In genomic region chr9:14654932-14655331, GRCh38 we compare ENCODE assay signal across 23 cellular contexts. TPM values are rescaled to one million over a fixed set of nuclear protein-coding genes. Genes with fewer than 3 reads are reported as not detected.
DNase-seq lines count a peak whose midpoint lies in the region; ATAC-seq, FAIRE-seq and TF ChIP-seq lines count a peak whose summit lies in the region.
"Had no signal": no experiment of that assay in that cellular context is flagged by ENCODE, and none has a peak within 500 bp of the region (broad histone marks: within the 10 kb centered on the region; RNA-seq: fewer than 3 reads in every experiment).

No MANE protein-coding gene starts in this region.

- intact Hi-C loops in stomach (cut with DNase I; ENCODE audit: low total_unique reads): no loop called here

- no peaks in the 10 kb centered on the region for H3K4me1 ChIP-seq in upper lobe of left lung
- no peaks in the 10 kb centered on the region for H3K4me1 ChIP-seq in stomach
- H3K4me1 ChIP-seq: body of pancreas, tibial nerve had no signal

- ATAC-seq in WTC11 (no peak), upper lobe of left lung (ENCODE audit: low FRiP score in 2 of 2) (no peak)
- ATAC-seq: body of pancreas, esophagus mucosa, GM23338, mucosa of descending colon, PC-3 had no signal

- no peak for TF ChIP-seq CTCF in WTC11 (IDR thresholded peaks at IDR 0.05)
- TF ChIP-seq CTCF in fibroblast of the aortic adventitia (IDR thresholded peaks at IDR 0.05; ENCODE audit: insufficient read depth, low read length): no peak
- no peak for TF ChIP-seq CTCF in upper lobe of left lung (IDR thresholded peaks at IDR 0.05)
- TF ChIP-seq CTCF in stomach (IDR thresholded peaks at IDR 0.05): no peak

- H3K27ac Mint-ChIP-seq in WTC11: no peak overlapping the region
- H3K27ac Mint-ChIP-seq: activated CD4-positive, alpha-beta memory T cell treated with anti-CD3 and anti-CD28 coated beads, Interleukin-2, amount 10 ng/mL, durations not matched to agents 7 days and 5 days; CD4-positive, alpha-beta T cell; GM23338 had no signal

- H3K27ac ChIP-seq in upper lobe of left lung: no peak overlapping the region
- H3K27ac ChIP-seq in stomach: no peak overlapping the region
- H3K27ac ChIP-seq: body of pancreas, sigmoid colon, tibial nerve had no signal

- peak; percentile 27 for FAIRE-seq in GM12892 (lab: Jason Lieb, UNC)

- peaks cover 29% of the 10 kb centered on the region for H3K9me3 Mint-ChIP-seq in WTC11

- H3K4me3 ChIP-seq in fibroblast of the aortic adventitia (ENCODE audit: low read depth, low read length) (no peak overlapping the region), upper lobe of left lung (no peak overlapping the region), stomach (no peak overlapping the region)
- H3K4me3 ChIP-seq: body of pancreas, GM23338, mucosa of descending colon, sigmoid colon, tibial nerve had no signal

- peaks cover 5% of the 10 kb centered on the region; the same call in 1 of the 2 replicates for H3K4me1 Mint-ChIP-seq in WTC11
- H3K4me1 Mint-ChIP-seq: activated CD4-positive, alpha-beta memory T cell treated with anti-CD3 and anti-CD28 coated beads, Interleukin-2, amount 10 ng/mL, durations not matched to agents 7 days and 5 days had no signal

- H3K27me3 ChIP-seq in upper lobe of left lung (no peaks in the 10 kb centered on the region), stomach (no peaks in the 10 kb centered on the region)
- H3K27me3 ChIP-seq: body of pancreas, sigmoid colon, tibial nerve had no signal

- TF ChIP-seq EP300 in upper lobe of left lung (IDR thresholded peaks at IDR 0.05) (no peak), stomach (IDR thresholded peaks at IDR 0.05) (no peak)

- CTCF ChIA-PET in WTC11 (lab: Charles Lee): no interaction called here

- 93 to 100% methylated on average over 1 of the region's 1 CpG for WGBS in upper lobe of left lung, 2 donors
- WGBS in stomach, 5 donors: 78 to 96% (median 85%) methylated on average over 1 of the region's 1 CpG

- H3K4me3 Mint-ChIP-seq in WTC11: no peak overlapping the region
- H3K4me3 Mint-ChIP-seq: activated CD4-positive, alpha-beta memory T cell treated with anti-CD3 and anti-CD28 coated beads, Interleukin-2, amount 10 ng/mL, durations not matched to agents 7 days and 5 days; CD4-positive, alpha-beta T cell; GM23338 had no signal

- DNase-seq in GM12892 (ENCODE audit: insufficient read length) (no peak), M059J (ENCODE audit: low read depth) (peak; percentile 11), WTC11 (ENCODE audit: low spot score) (no peak), fibroblast of the aortic adventitia (ENCODE audit: low read depth) (peak; percentile 10), upper lobe of left lung (no peak), stomach (no peak), hypothalamus (lab: John Stamatoyannopoulos, UW) (no peak)
- DNase-seq: activated CD4-positive, alpha-beta memory T cell treated with anti-CD3 and anti-CD28 coated beads, Interleukin-2, amount 10 ng/mL, durations not matched to agents 7 days and 5 days; body of pancreas; CD4-positive, alpha-beta T cell; effector memory CD4-positive, alpha-beta T cell; KBM-7; mucosa of descending colon; NCI-H187; NCI-H345; NCI-H82; PC-3; Right ventricle myocardium superior; sigmoid colon; T-helper 9 cell had no signal

- peaks cover 3 to 17% (median 12%) of the 10 kb centered on the region in 4 donors for H3K9me3 ChIP-seq in upper lobe of left lung
- peaks cover 7 to 19% (median 11%) of the 10 kb centered on the region in 4 donors for H3K9me3 ChIP-seq in stomach
- H3K9me3 ChIP-seq: body of pancreas had no signal

- H3K36me3 Mint-ChIP-seq in WTC11: peaks cover 49% of the 10 kb centered on the region

- TF ChIP-seq POLR2A in GM12892 (IDR thresholded peaks at IDR 0.05; ENCODE audit: low read depth, low read length) (no peak), upper lobe of left lung (IDR thresholded peaks at IDR 0.05) (no peak), stomach (IDR thresholded peaks at IDR 0.05) (no peak)

- H3K36me3 ChIP-seq in upper lobe of left lung: peaks cover 0 to 20% (median 2%) of the 10 kb centered on the region in 4 donors
- peaks cover 0 to 26% (median 23%) of the 10 kb centered on the region in 4 donors for H3K36me3 ChIP-seq in stomach

- H3K27me3 Mint-ChIP-seq in WTC11 (ENCODE audit: low read depth): no peaks in the 10 kb centered on the region
- H3K27me3 Mint-ChIP-seq: activated CD4-positive, alpha-beta memory T cell treated with anti-CD3 and anti-CD28 coated beads, Interleukin-2, amount 10 ng/mL, durations not matched to agents 7 days and 5 days; CD4-positive, alpha-beta T cell had no signal

- POLR2A ChIA-PET in WTC11 (lab: Charles Lee): no interaction called here

TF ChIP-seq in WTC11, 78 proteins besides CTCF, POLR2A, EP300 and RAD21:
- no peak for TF ChIP-seq ATF3 (CRISPR knock-in tag; conservative IDR thresholded peaks at IDR 0.05)
- TF ChIP-seq ZNF317 (CRISPR knock-in tag; IDR thresholded peaks at IDR 0.05; ENCODE audit: borderline replicate concordance, low read depth): peak; percentile 99
- no peak for TF ChIP-seq NR1H2 (CRISPR knock-in tag; IDR thresholded peaks at IDR 0.05)
- TF ChIP-seq GABPB1 (CRISPR knock-in tag; IDR thresholded peaks at IDR 0.05): no peak
- TF ChIP-seq MAX (CRISPR knock-in tag; IDR thresholded peaks at IDR 0.05): no peak

RNA-seq across cellular contexts. Expression of gene ZDHHC21, which starts 38.3 kb away (rescaled TPM):
- 8.8 TPM for polyA plus RNA-seq in GM12892 (2012; ENCODE audit: missing spikeins)
- total RNA-seq in M059J (2014; rRNA removed; shearing (Covaris generic)): 7.0 and 9.3 TPM in 2 replicates
- total RNA-seq in WTC11 (2021) (6.0 to 7.3 TPM (median 6.7 TPM) in 3 replicates), fibroblast of the aortic adventitia (ENCODE audit: low replicate concordance) (11.8 and 21.3 TPM in 2 replicates), upper lobe of left lung (10 to 100 TPM in 5 of 6 donors, 1 to 10 TPM in 1; 6.5 to 46.5 (median 21.1) TPM), stomach (10 to 100 TPM in 2 of 5 donors, 1 to 10 TPM in 3; 4.1 to 33.4 (median 7.0) TPM)
- 1 to 10 TPM; 1.2 to 3.3 (median 1.9) TPM for polyA plus RNA-seq in stomach

Comparison
In these comparisons a context has a peak if more than half of its experiments do, and no peak if none do; other contexts are left out.
1. DNase-seq: peak in M059J (single experiment) and fibroblast of the aortic adventitia (single experiment); none in GM12892 (single experiment), WTC11 (single experiment), upper lobe of left lung (0 of 2), stomach (single experiment) and hypothalamus (0 of 51).